22 cellular contexts compared by ENCODE assay signal in genomic region chr4:17797808-17798207, GRCh38. TPM values are rescaled to one million over a fixed set of nuclear protein-coding genes. Genes with fewer than 3 reads are reported as not detected.
DNase-seq lines count a peak whose midpoint lies in the region; ATAC-seq and TF ChIP-seq lines count a peak whose summit lies in the region.
"Had no signal": no experiment of that assay in that cellular context is flagged by ENCODE, and none has a peak within 500 bp of the region (broad histone marks: within the 10 kb centered on the region; RNA-seq: fewer than 3 reads in every experiment).

No MANE protein-coding gene starts in this region.

- H3K9me3 Mint-ChIP-seq in activated CD4-positive, alpha-beta T cell treated with anti-CD3 and anti-CD28 coated beads, Interleukin-2, amount 10 ng/mL, durations not matched to agents 24 days and 14 days = no peaks in the 10 kb centered on the region
- H3K9me3 Mint-ChIP-seq in T-helper 2 cell treated with Interferon-gamma antibody and Interleukin-4, amounts not matched to agents 5 μg/mL and 100 μg/mL, for 36 hours = no peaks in the 10 kb centered on the region
- H3K9me3 Mint-ChIP-seq: H9 had no signal

- 91% methylated on average over 1 of the region's 1 CpG for WGBS in prostate gland

- ATAC-seq in GM18502 (IDR thresholded peaks at IDR 0.05; ENCODE audit: poor library complexity, unreplicated experiment) = peak; percentile 45
- peak; percentile 38 for ATAC-seq in HG02870 (IDR thresholded peaks at IDR 0.05; ENCODE audit: unreplicated experiment)
- no peak for ATAC-seq in HG03159 (IDR thresholded peaks at IDR 0.05; ENCODE audit: unreplicated experiment)
- ATAC-seq: K562, SK-N-SH treated with all-trans-retinoic acid at 6 μM for 48 hours had no signal

- H3K27ac Mint-ChIP-seq in activated CD4-positive, alpha-beta T cell treated with anti-CD3 and anti-CD28 coated beads, Interleukin-2, amount 10 ng/mL, durations not matched to agents 24 days and 14 days = no peak overlapping the region
- peak overlapping the region; percentile 21 for H3K27ac Mint-ChIP-seq in T-helper 2 cell treated with Interferon-gamma antibody and Interleukin-4, amounts not matched to agents 5 μg/mL and 100 μg/mL, for 36 hours
- H3K27ac Mint-ChIP-seq: B cell, H9 had no signal

- H3K36me3 ChIP-seq in prostate gland = no peaks in the 10 kb centered on the region

- H3K4me3 ChIP-seq in prostate gland = no peak overlapping the region
- H3K4me3 ChIP-seq: K562, PC-9 had no signal

- intact Hi-C loops in activated CD4-positive, alpha-beta T cell treated with anti-CD3 and anti-CD28 coated beads, Interleukin-2, amount 10 ng/mL, durations not matched to agents 24 days and 14 days (cut with micrococcal nuclease) = no loop called here
- intact Hi-C loops in posterior vena cava (cut with DNase I) = no loop called here
- intact Hi-C loops in prostate gland (cut with DNase I) = no loop called here

- no peak for TF ChIP-seq CTCF in prostate gland (IDR thresholded peaks at IDR 0.05)

- peaks cover 5% of the 10 kb centered on the region for H3K4me1 Mint-ChIP-seq in activated CD4-positive, alpha-beta T cell treated with anti-CD3 and anti-CD28 coated beads, Interleukin-2, amount 10 ng/mL, durations not matched to agents 24 days and 14 days
- peaks cover 7% of the 10 kb centered on the region for H3K4me1 Mint-ChIP-seq in T-helper 2 cell treated with Interferon-gamma antibody and Interleukin-4, amounts not matched to agents 5 μg/mL and 100 μg/mL, for 36 hours (ENCODE audit: low read depth)
- H3K4me1 Mint-ChIP-seq: H9 had no signal

- TF ChIP-seq POLR2A in prostate gland (IDR thresholded peaks at IDR 0.05) = no peak

- H3K27me3 Mint-ChIP-seq in activated CD4-positive, alpha-beta T cell treated with anti-CD3 and anti-CD28 coated beads, Interleukin-2, amount 10 ng/mL, durations not matched to agents 24 days and 14 days = no peaks in the 10 kb centered on the region
- no peaks in the 10 kb centered on the region for H3K27me3 Mint-ChIP-seq in T-helper 2 cell treated with Interferon-gamma antibody and Interleukin-4, amounts not matched to agents 5 μg/mL and 100 μg/mL, for 36 hours (ENCODE audit: low read depth)
- H3K27me3 Mint-ChIP-seq: B cell had no signal

- H3K4me3 Mint-ChIP-seq in activated CD4-positive, alpha-beta T cell treated with anti-CD3 and anti-CD28 coated beads, Interleukin-2, amount 10 ng/mL, durations not matched to agents 24 days and 14 days = no peak overlapping the region
- H3K4me3 Mint-ChIP-seq in T-helper 2 cell treated with Interferon-gamma antibody and Interleukin-4, amounts not matched to agents 5 μg/mL and 100 μg/mL, for 36 hours = no peak overlapping the region
- H3K4me3 Mint-ChIP-seq: B cell, H9 had no signal

- peak; percentile 13 for DNase-seq in activated CD4-positive, alpha-beta T cell treated with anti-CD3 and anti-CD28 coated beads, Interleukin-2, amount 10 ng/mL, durations not matched to agents 24 days and 14 days
- DNase-seq in activated CD4-positive, alpha-beta T cell treated with anti-CD3 and anti-CD28 coated beads, Interleukin-2, amount 50 U/mL, for 4 hours = no peak
- DNase-seq in T-helper 2 cell treated with Interferon-gamma antibody and Interleukin-4, amounts not matched to agents 5 μg/mL and 100 μg/mL, for 36 hours (ENCODE audit: low spot score) = no peak
- DNase-seq in posterior vena cava (ENCODE audit: low spot score) = no peak
- no peak for DNase-seq in prostate gland (ENCODE audit: low spot score)
- DNase-seq: DMS79 treated with DMSO at 0.1 percent for 48 hours, H9, NCI-H1417 treated with DMSO at 0.1 percent for 48 hours, NCI-H187 treated with DMSO at 0.1 percent for 48 hours, NCI-H345, NCI-H524 treated with DMSO at 0.1 percent for 48 hours, PC-9, SIG-M5 had no signal

- no peaks in the 10 kb centered on the region for H3K27me3 ChIP-seq in prostate gland (replicated peaks; ENCODE audit: insufficient read depth)

- H3K9me3 ChIP-seq in prostate gland = no peaks in the 10 kb centered on the region

- H3K36me3 Mint-ChIP-seq in activated CD4-positive, alpha-beta T cell treated with anti-CD3 and anti-CD28 coated beads, Interleukin-2, amount 10 ng/mL, durations not matched to agents 24 days and 14 days (ENCODE audit: low read depth) = peaks cover 48% of the 10 kb centered on the region
- peaks cover 63% of the 10 kb centered on the region for H3K36me3 Mint-ChIP-seq in T-helper 2 cell treated with Interferon-gamma antibody and Interleukin-4, amounts not matched to agents 5 μg/mL and 100 μg/mL, for 36 hours (ENCODE audit: low read depth)

- no peak overlapping the region for H3K27ac ChIP-seq in prostate gland
- H3K27ac ChIP-seq: PC-9, RWPE1 had no signal

- no peaks in the 10 kb centered on the region for H3K4me1 ChIP-seq in prostate gland (replicated peaks)

RNA-seq across cellular contexts. Expression of gene DCAF16, which starts 12.7 kb away (rescaled TPM):
- total RNA-seq in activated CD4-positive, alpha-beta T cell treated with anti-CD3 and anti-CD28 coated beads, Interleukin-2, amount 10 ng/mL, durations not matched to agents 24 days and 14 days = 47.1 and 51.4 TPM in 2 replicates
- total RNA-seq in posterior vena cava = 10 to 100 TPM; 25.1 to 25.9 TPM
- total RNA-seq in prostate gland = 10 to 100 TPM; 33.0 to 44.0 TPM

RNA-seq across cellular contexts. Expression of gene NCAPG, which starts 13.0 kb away (rescaled TPM):
- total RNA-seq in activated CD4-positive, alpha-beta T cell treated with anti-CD3 and anti-CD28 coated beads, Interleukin-2, amount 10 ng/mL, durations not matched to agents 24 days and 14 days = 46.3 and 53.4 TPM in 2 replicates
- total RNA-seq in posterior vena cava (under 1 TPM; 0.10 to 0.74 TPM), prostate gland (1 to 10 TPM in 1 of 2 donors, under 1 TPM in 1; 0.96 to 4.7 TPM)

RNA-seq across cellular contexts. Expression of gene FAM184B, which starts 16.4 kb away (rescaled TPM):
- not detected in 2 replicates for total RNA-seq in activated CD4-positive, alpha-beta T cell treated with anti-CD3 and anti-CD28 coated beads, Interleukin-2, amount 10 ng/mL, durations not matched to agents 24 days and 14 days
- not detected for total RNA-seq in posterior vena cava
- total RNA-seq in prostate gland = under 1 TPM; 0.09 to 0.34 TPM
- total RNA-seq: A172, B cell, G401, K562, PC-9 had no signal
